ENCODE assay signal across 2 cellular contexts in the genomic region with DNA sequence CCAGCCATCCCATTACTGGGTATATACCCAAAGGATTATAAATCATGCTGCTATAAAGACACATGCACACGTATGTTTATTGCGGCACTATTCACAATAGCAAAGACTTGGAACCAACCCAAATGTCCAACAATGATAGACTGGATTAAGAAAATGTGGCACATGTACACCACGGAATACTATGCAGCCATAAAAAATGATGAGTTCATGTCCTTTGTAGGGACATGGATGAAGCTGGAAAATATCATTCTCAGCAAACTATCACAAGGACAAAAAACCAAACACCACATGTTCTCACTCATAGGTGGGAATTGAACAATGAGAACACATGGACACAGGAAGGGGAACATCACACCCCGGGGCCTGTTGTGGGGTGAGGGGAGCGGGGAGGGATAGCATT. TPM values are rescaled to one million over a fixed set of nuclear protein-coding genes. Genes with fewer than 3 reads are reported as not detected.
"Had no signal": no experiment of that assay in that cellular context is flagged by ENCODE, and none has a peak within 500 bp of the region (broad histone marks: within the 10 kb centered on the region; RNA-seq: fewer than 3 reads in every experiment).

No MANE protein-coding gene starts in this region.

RNA-seq across cellular contexts. Expression of gene TMC2, which starts 29.9 kb away (rescaled TPM):
- total RNA-seq: G401, GM12878 had no signal
